Comparison of ENCODE assay signal across 12 cellular contexts in genomic region chr3:149736180-149737100, GRCh38. TPM values are rescaled to one million over a fixed set of nuclear protein-coding genes. Genes with fewer than 3 reads are reported as not detected.
DNase-seq lines count a peak whose midpoint lies in the region; ATAC-seq lines count a peak whose summit lies in the region.
"Had no signal": no experiment of that assay in that cellular context is flagged by ENCODE, and none has a peak within 500 bp of the region (broad histone marks: within the 10 kb centered on the region; RNA-seq: fewer than 3 reads in every experiment).

No MANE protein-coding gene starts in this region.

- peak; percentile 35 for DNase-seq in SIG-M5 treated with dmso at 0.1 percent for 504 hours (lab: John Stamatoyannopoulos, UW; ENCODE audit: unreplicated experiment)
- no peak for DNase-seq in SIG-M5 (lab: John Stamatoyannopoulos, UW)
- DNase-seq in amniotic epithelial cell (ENCODE audit: low read depth) = peak; percentile 58
- DNase-seq in islet precursor cell = peak; percentile 55
- DNase-seq in Right ventricle myocardium superior = no peak
- no peak for DNase-seq in NCI-H2171 treated with DMSO at 0.1 percent for 48 hours (lab: John Stamatoyannopoulos, UW)
- DNase-seq in stimulated activated naive CD4-positive, alpha-beta T cell treated with Interleukin-2 at 50 U/mL for 16 hours (lab: John Stamatoyannopoulos, UW) = no peak
- DNase-seq: Kasumi-1; stimulated activated CD4-positive, alpha-beta T cell treated with anti-CD3 and anti-CD28 coated beads, Interleukin-2, amount 100 ng/mL, for 24 hours had no signal

- intact Hi-C loops in Right ventricle myocardium superior (cut with DNase I) = no loop called here

- no peak for ATAC-seq in Right ventricle myocardium superior (ENCODE audit: poor library complexity)
- ATAC-seq in GM21825 (IDR thresholded peaks at IDR 0.05; ENCODE audit: unreplicated experiment) = no peak
- ATAC-seq: WTC11 had no signal

RNA-seq across cellular contexts. Expression of gene COMMD2, which starts 15.8 kb away (rescaled TPM):
- total RNA-seq in Right ventricle myocardium superior = 17.4 TPM

RNA-seq across cellular contexts. Expression of gene ANKUB1, which starts 55.9 kb away (rescaled TPM):
- total RNA-seq in Right ventricle myocardium superior = not detected
- total RNA-seq: mucosa of gallbladder, WTC11 had no signal

Comparison
In these comparisons a context has a peak if more than half of its experiments do, and no peak if none do; other contexts are left out.
1. DNase-seq: peak in SIG-M5 treated with dmso at 0.1 percent for 504 hours (single experiment), amniotic epithelial cell (single experiment) and islet precursor cell (single experiment); none in SIG-M5 (single experiment), Right ventricle myocardium superior (single experiment), NCI-H2171 treated with DMSO at 0.1 percent for 48 hours (single experiment) and stimulated activated naive CD4-positive, alpha-beta T cell treated with Interleukin-2 at 50 U/mL for 16 hours (single experiment).